In the genomic region with DNA sequence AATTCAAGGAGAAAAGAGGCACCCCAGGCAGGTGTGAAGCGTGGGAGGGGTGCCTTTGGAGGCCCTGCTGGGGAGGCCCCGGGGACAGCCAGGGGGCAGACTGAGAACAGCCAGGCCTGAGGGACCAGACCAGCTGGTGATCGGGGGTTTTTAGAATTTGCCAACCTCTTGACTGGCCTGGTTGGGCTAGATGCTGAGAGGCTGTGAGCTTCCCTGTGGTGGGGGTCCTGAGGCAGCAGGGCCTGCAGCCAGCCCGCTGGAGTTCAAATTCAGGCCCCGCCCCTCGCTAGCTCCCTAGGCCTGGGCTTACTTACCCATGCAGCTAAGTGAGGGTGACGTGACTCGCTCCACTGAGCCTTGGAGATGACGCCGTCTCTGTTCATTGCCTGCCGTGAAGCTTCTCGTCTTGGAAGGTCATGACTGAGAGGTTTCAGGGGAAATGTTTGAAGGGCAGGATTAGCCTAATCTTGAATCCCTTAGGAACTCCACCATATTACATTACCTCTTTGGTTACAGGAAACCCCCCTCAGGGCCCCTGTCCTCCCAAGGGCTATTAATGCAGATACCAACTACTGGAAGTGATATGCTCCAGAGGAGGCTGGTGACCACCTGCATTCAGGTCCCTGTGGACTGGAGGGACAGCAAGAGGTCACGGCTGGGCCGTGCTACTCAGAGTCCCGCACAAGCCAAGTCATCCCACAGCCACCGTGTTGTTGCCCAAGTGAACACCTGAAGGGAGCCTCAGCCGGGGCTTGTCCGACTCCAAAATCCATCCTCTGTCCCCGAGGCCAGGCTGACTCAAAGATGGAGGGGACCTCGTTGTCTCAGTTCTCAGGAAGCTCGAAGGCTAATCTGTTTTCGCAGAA, we compare ENCODE assay signal across 9 cellular contexts.
DNase-seq lines count a peak whose midpoint lies in the region; ATAC-seq, FAIRE-seq and TF ChIP-seq lines count a peak whose summit lies in the region.
"Had no signal": no experiment of that assay in that cellular context is flagged by ENCODE, and none has a peak within 500 bp of the region (broad histone marks: within the 10 kb centered on the region; RNA-seq: fewer than 3 reads in every experiment).

No MANE protein-coding gene starts in this region.

- 94% methylated on average over 21 of the region's 22 CpGs for WGBS in HepG2 (ENCODE audit: low lambda C conversion rate)
- 90% methylated on average over 12 of the region's 22 CpGs for WGBS in right lobe of liver (ENCODE audit: insufficient coverage, low coverage, low lambda C conversion rate, missing lambda C conversion rate)

- FAIRE-seq in HepG2 (lab: Jason Lieb, UNC), result no peak

- H3K4me2 ChIP-seq in HepG2 (ENCODE audit: low read depth, low read length), result no peak overlapping the region

- DNase-seq in HepG2 (ENCODE audit: low spot score) (no peak), right lobe of liver (no peak), HK-2 (ENCODE audit: unreplicated experiment) (peak; percentile 45), activated gamma-delta T cell treated with Interleukin-2 at 50 U/mL for 16 hours (no peak), GDM1 (lab: John Stamatoyannopoulos, UW) (no peak), T-helper 9 cell (no peak)
- DNase-seq: mesenchymal stem cell had no signal

- ATAC-seq in HepG2 (no peak), right lobe of liver (no peak), HG02571 (IDR thresholded peaks at IDR 0.05; ENCODE audit: unreplicated experiment) (peak; percentile 39)

- no peak for TF ChIP-seq CTCF in HepG2 (CRISPR knock-in tag; IDR thresholded peaks at IDR 0.05)
- TF ChIP-seq CTCF in right lobe of liver (IDR thresholded peaks at IDR 0.05), result no peak

- intact Hi-C loops in HepG2 (cut with micrococcal nuclease; ENCODE audit: unreplicated experiment) (no loop called here), right lobe of liver (cut with DNase I) (no loop called here)

- CTCF ChIA-PET in HepG2 (lab: Yijun Ruan, JAX; ENCODE audit: low intra/inter-chr PET ratio, low total read pairs), result no interaction called here

- no peaks in the 10 kb centered on the region for H3K36me3 ChIP-seq in HepG2 (replicated peaks in 1 of 2; ENCODE audit: control insufficient read depth in 1 of 2, insufficient read depth in 2 of 2, low read length in 2 of 2)
- no peaks in the 10 kb centered on the region for H3K36me3 ChIP-seq in right lobe of liver

- H3K27ac ChIP-seq in HepG2 (ENCODE audit: extremely low read length, insufficient read depth, low read length) (peak overlapping the region; percentile 99), right lobe of liver (no peak overlapping the region)

- H3K9me3 ChIP-seq in HepG2 (ENCODE audit: low read length), result peaks cover 10% of the 10 kb centered on the region; the same call in 1 of the 2 replicates
- H3K9me3 ChIP-seq in right lobe of liver, result no peaks in the 10 kb centered on the region

- H3K9me3 Mint-ChIP-seq in stimulated activated naive CD8-positive, alpha-beta T cell treated with anti-CD3 and anti-CD28 coated beads, Interleukin-15, Interleukin-2, amounts not matched to agents 100 ng/mL and 50 ng/mL, for 24 hours, result peaks cover 4% of the 10 kb centered on the region

- H4K20me1 ChIP-seq in HepG2 (ENCODE audit: insufficient read depth, low read length), result no peaks in the 10 kb centered on the region

- peaks cover 49% of the 10 kb centered on the region for H3K4me1 ChIP-seq in HepG2 (ENCODE audit: insufficient read depth, low read length)
- peaks cover 0 to 9% (median 0%) of the 10 kb centered on the region in 4 donors for H3K4me1 ChIP-seq in right lobe of liver

- no peaks in the 10 kb centered on the region for H3K27me3 ChIP-seq in HepG2 (ENCODE audit: control insufficient read depth in 1 of 2, insufficient read depth in 2 of 2, low read length in 2 of 2)
- no peaks in the 10 kb centered on the region for H3K27me3 ChIP-seq in right lobe of liver

- POLR2A ChIA-PET in HepG2 (lab: Yijun Ruan, JAX), result interaction anchor here (1.5 to 1.7 kb wide), 2 partner anchors 8 to 27 kb away, joined by 3 read pairs; no protein-coding TSS in a partner anchor

- H3K27me3 Mint-ChIP-seq in stimulated activated naive CD8-positive, alpha-beta T cell treated with anti-CD3 and anti-CD28 coated beads, Interleukin-15, Interleukin-2, amounts not matched to agents 100 ng/mL and 50 ng/mL, for 24 hours, result peaks cover 1% of the 10 kb centered on the region

- H3K4me3 ChIP-seq in HepG2 (replicated peaks in 1 of 3; ENCODE audit: insufficient read depth in 1 of 3, low read depth in 2 of 3, low read length in 3 of 3) (no peak overlapping the region), right lobe of liver (no peak overlapping the region)

- no peaks in the 10 kb centered on the region for H3K79me2 ChIP-seq in HepG2 (ENCODE audit: insufficient read depth, low read length)

- TF ChIP-seq POLR2A in HepG2 (IDR thresholded peaks at IDR 0.05; ENCODE audit: insufficient read depth in 1 of 2, low read depth in 2 of 2, low read length in 2 of 2) (no peak), right lobe of liver (IDR thresholded peaks at IDR 0.05) (no peak)

- H2AFZ ChIP-seq in HepG2 (ENCODE audit: low read length), result no peak overlapping the region

- no peak overlapping the region for H3K4me3 Mint-ChIP-seq in stimulated activated naive CD8-positive, alpha-beta T cell treated with anti-CD3 and anti-CD28 coated beads, Interleukin-15, Interleukin-2, amounts not matched to agents 100 ng/mL and 50 ng/mL, for 24 hours

- peaks cover 90% of the 10 kb centered on the region for H3K4me1 Mint-ChIP-seq in stimulated activated naive CD8-positive, alpha-beta T cell treated with anti-CD3 and anti-CD28 coated beads, Interleukin-15, Interleukin-2, amounts not matched to agents 100 ng/mL and 50 ng/mL, for 24 hours (ENCODE audit: low read depth)

- no TSS peak for BruUV-seq in HepG2 (replicated peaks; lab: Mats Ljungman, UMichigan)

- TF ChIP-seq EP300 in HepG2 (IDR thresholded peaks at IDR 0.05; ENCODE audit: low read depth in 2 of 2, low read length in 2 of 2) (no peak), HepG2 (CRISPR knock-in tag; IDR thresholded peaks at IDR 0.05; ENCODE audit: borderline replicate concordance) (no peak)

- TF ChIP-seq RAD21 in HepG2 (CRISPR knock-in tag; IDR thresholded peaks at IDR 0.05), result no peak

- peak overlapping the region; percentile 75 for H3K27ac Mint-ChIP-seq in stimulated activated naive CD8-positive, alpha-beta T cell treated with anti-CD3 and anti-CD28 coated beads, Interleukin-15, Interleukin-2, amounts not matched to agents 100 ng/mL and 50 ng/mL, for 24 hours

- no peaks in the 10 kb centered on the region for H3K36me3 Mint-ChIP-seq in stimulated activated naive CD8-positive, alpha-beta T cell treated with anti-CD3 and anti-CD28 coated beads, Interleukin-15, Interleukin-2, amounts not matched to agents 100 ng/mL and 50 ng/mL, for 24 hours (ENCODE audit: low read depth)

- in situ Hi-C loops in HepG2 (cut with HindIII; ENCODE audit: extremely low pct_ligation_motif_present, low pct_unique_long_range_greater_than_20kb), result no loop called here

- H3K9ac ChIP-seq in HepG2 (ENCODE audit: insufficient read depth, low read depth, low read length), result no peak overlapping the region

TF ChIP-seq in HepG2, 621 proteins besides CTCF, POLR2A, EP300 and RAD21 (continues in another document):
- no peak for TF ChIP-seq U2AF1 (optimal IDR thresholded peaks at IDR 0.05; ENCODE audit: low read depth, low read length)
- no peak for TF ChIP-seq ZNF605 (CRISPR knock-in tag; IDR thresholded peaks at IDR 0.05)
- TF ChIP-seq, protein P1, sequence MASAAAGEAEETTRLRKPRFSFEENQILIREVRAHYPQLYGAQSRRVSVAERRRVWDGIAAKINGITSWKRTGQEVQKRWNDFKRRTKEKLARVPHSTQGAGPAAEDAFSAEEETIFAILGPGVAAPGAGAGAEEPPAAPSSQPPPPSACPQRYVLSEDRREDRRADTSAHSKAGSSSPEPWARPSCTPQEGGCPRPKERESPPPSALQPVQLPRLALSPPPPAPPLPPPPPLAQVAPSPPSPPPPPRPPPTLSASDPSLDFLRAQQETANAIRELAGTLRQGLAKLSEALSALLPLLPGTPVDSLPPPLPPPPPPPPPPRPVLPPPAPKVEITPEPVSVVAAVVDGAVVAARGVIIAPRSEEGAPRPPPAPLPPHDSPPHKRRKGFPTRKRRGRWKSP (CRISPR knock-in tag; IDR thresholded peaks at IDR 0.05), result no peak
- TF ChIP-seq, protein P2, sequence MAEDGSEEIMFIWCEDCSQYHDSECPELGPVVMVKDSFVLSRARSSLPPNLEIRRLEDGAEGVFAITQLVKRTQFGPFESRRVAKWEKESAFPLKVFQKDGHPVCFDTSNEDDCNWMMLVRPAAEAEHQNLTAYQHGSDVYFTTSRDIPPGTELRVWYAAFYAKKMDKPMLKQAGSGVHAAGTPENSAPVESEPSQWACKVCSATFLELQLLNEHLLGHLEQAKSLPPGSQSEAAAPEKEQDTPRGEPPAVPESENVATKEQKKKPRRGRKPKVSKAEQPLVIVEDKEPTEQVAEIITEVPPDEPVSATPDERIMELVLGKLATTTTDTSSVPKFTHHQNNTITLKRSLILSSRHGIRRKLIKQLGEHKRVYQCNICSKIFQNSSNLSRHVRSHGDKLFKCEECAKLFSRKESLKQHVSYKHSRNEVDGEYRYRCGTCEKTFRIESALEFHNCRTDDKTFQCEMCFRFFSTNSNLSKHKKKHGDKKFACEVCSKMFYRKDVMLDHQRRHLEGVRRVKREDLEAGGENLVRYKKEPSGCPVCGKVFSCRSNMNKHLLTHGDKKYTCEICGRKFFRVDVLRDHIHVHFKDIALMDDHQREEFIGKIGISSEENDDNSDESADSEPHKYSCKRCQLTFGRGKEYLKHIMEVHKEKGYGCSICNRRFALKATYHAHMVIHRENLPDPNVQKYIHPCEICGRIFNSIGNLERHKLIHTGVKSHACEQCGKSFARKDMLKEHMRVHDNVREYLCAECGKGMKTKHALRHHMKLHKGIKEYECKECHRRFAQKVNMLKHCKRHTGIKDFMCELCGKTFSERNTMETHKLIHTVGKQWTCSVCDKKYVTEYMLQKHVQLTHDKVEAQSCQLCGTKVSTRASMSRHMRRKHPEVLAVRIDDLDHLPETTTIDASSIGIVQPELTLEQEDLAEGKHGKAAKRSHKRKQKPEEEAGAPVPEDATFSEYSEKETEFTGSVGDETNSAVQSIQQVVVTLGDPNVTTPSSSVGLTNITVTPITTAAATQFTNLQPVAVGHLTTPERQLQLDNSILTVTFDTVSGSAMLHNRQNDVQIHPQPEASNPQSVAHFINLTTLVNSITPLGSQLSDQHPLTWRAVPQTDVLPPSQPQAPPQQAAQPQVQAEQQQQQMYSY (CRISPR knock-in tag; IDR thresholded peaks at IDR 0.05), result no peak
- no peak for TF ChIP-seq ZNF670 (CRISPR knock-in tag; IDR thresholded peaks at IDR 0.05; ENCODE audit: borderline replicate concordance)
- no peak for TF ChIP-seq ASH2L (IDR thresholded peaks at IDR 0.05; ENCODE audit: insufficient read length, low read depth, low read length)
- TF ChIP-seq SP1 (IDR thresholded peaks at IDR 0.05), result no peak
- TF ChIP-seq SP1 (CRISPR knock-in tag; IDR thresholded peaks at IDR 0.05), result no peak
- TF ChIP-seq CBFB (CRISPR knock-in tag; IDR thresholded peaks at IDR 0.05), result no peak
- no peak for TF ChIP-seq ZNF713 (CRISPR knock-in tag; IDR thresholded peaks at IDR 0.05)
- TF ChIP-seq PRMT3 (CRISPR knock-in tag; IDR thresholded peaks at IDR 0.05; ENCODE audit: borderline replicate concordance, low read depth), result no peak
- no peak for TF ChIP-seq MXD4 (CRISPR knock-in tag; IDR thresholded peaks at IDR 0.05)
